ENCODE assay signal across 10 cellular contexts in the genomic region with DNA sequence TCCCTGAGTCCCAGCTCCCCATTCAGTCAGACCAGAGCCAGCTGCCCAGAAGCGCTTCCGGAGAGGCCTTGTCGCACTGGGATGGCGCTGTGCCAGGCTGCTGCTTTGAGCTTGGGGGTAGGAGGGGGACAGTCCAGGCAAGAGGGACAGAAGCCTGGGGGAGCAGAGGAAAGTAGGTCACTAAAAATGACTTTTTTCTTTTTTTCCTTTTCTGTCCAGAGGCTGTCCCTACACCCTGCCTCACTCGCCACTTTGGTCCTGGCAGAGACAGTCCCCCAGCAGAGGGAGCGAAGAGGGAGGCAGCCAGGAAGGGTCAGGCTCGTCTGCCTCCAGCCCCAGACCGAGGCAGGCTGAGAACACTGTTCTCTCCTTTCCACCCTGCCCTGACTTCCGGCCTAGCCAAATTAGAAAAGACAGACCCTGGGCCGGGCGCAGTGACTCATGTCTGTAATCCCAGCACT. TPM values are rescaled to one million over a fixed set of nuclear protein-coding genes. Genes with fewer than 3 reads are reported as not detected.
DNase-seq lines count a peak whose midpoint lies in the region; ATAC-seq and TF ChIP-seq lines count a peak whose summit lies in the region.
"Had no signal": no experiment of that assay in that cellular context is flagged by ENCODE, and none has a peak within 500 bp of the region (broad histone marks: within the 10 kb centered on the region; RNA-seq: fewer than 3 reads in every experiment).

No MANE protein-coding gene starts in this region.

- H2AFZ ChIP-seq in fibroblast of lung (ENCODE audit: low read length), result no peak overlapping the region
- H2AFZ ChIP-seq in neural progenitor cell (replicated peaks), result no peak overlapping the region

- H3K9ac ChIP-seq in fibroblast of lung (ENCODE audit: insufficient read depth, low read length) (peak overlapping the region; percentile 25), neural progenitor cell (peak overlapping the region; percentile 20)

- no peak for ATAC-seq in GM18858 (IDR thresholded peaks at IDR 0.05; ENCODE audit: unreplicated experiment)

- no peaks in the 10 kb centered on the region for H3K27me3 ChIP-seq in fibroblast of lung (ENCODE audit: control insufficient read depth, insufficient read depth, low read length)
- no peaks in the 10 kb centered on the region for H3K27me3 ChIP-seq in neural progenitor cell

- peak overlapping the region; percentile 50 for H3K27ac Mint-ChIP-seq in neural progenitor cell

- in situ Hi-C loops in ACHN (cut with HindIII; ENCODE audit: low pct_ligation_motif_present, low pct_unique_long_range_greater_than_20kb, low sequenced_read_pairs), result no loop called here

- H3K9me3 ChIP-seq in fibroblast of lung (ENCODE audit: control insufficient read depth, insufficient read depth, low read depth, low read length) (no peaks in the 10 kb centered on the region), neural progenitor cell (ENCODE audit: low read depth) (no peaks in the 10 kb centered on the region)

- H3K36me3 ChIP-seq in fibroblast of lung (ENCODE audit: control insufficient read depth, insufficient read depth, low read length), result peaks cover 2% of the 10 kb centered on the region
- no peaks in the 10 kb centered on the region for H3K36me3 ChIP-seq in neural progenitor cell

- H3K4me2 ChIP-seq in fibroblast of lung (ENCODE audit: extremely low read depth, insufficient read depth, low read length) (peak overlapping the region; percentile 15), neural progenitor cell (peak overlapping the region; percentile 49)

- H4K20me1 ChIP-seq in fibroblast of lung (ENCODE audit: control insufficient read depth, extremely low read depth, insufficient read depth, low read length), result no peaks in the 10 kb centered on the region
- H4K20me1 ChIP-seq in neural progenitor cell (ENCODE audit: low read depth), result no peaks in the 10 kb centered on the region

- peak overlapping the region; percentile 35 for H3K4me3 Mint-ChIP-seq in neural progenitor cell

- peak overlapping the region; percentile 83 for H3K27ac ChIP-seq in fibroblast of lung (ENCODE audit: insufficient read depth, low read length)
- peak overlapping the region; percentile 99 for H3K27ac ChIP-seq in neural progenitor cell

- peaks cover 81% of the 10 kb centered on the region for H3K4me1 Mint-ChIP-seq in neural progenitor cell

- peaks cover 68% of the 10 kb centered on the region for H3F3A ChIP-seq in neural progenitor cell (ENCODE audit: low read depth)

- H3K79me2 ChIP-seq in fibroblast of lung (ENCODE audit: control insufficient read depth, insufficient read depth, low read length) (no peaks in the 10 kb centered on the region), neural progenitor cell (ENCODE audit: low read depth) (no peaks in the 10 kb centered on the region)

- peak; percentile 40 for DNase-seq in ACHN
- peak; percentile 57 for DNase-seq in RPMI7951 (ENCODE audit: low read depth)
- DNase-seq in fibroblast of lung (ENCODE audit: low read depth in 2 of 2), result peak in 1 of 2 donors; percentile 58
- DNase-seq in neural progenitor cell (ENCODE audit: low spot score), result no peak
- no peak for DNase-seq in NAMALWA (ENCODE audit: low spot score)
- no peak for DNase-seq in RKO (ENCODE audit: low spot score)
- no peak for DNase-seq in DMS114 treated with DMSO at 0.1 percent for 48 hours (lab: John Stamatoyannopoulos, UW; ENCODE audit: unreplicated experiment)
- DNase-seq: central memory CD4-positive, alpha-beta T cell; stimulated activated CD4-positive, alpha-beta T cell treated with anti-CD3 and anti-CD28 coated beads, Interleukin-4, amount 100 ng/mL, for 4 hours had no signal

- no peak overlapping the region for H3K4me3 ChIP-seq in fibroblast of lung (replicated peaks in 1 of 4; ENCODE audit: control extremely low read depth in 1 of 4, insufficient read depth in 1 of 4, low read depth in 3 of 4, low read length in 4 of 4)
- no peak overlapping the region for H3K4me3 ChIP-seq in neural progenitor cell

- TF ChIP-seq CTCF in fibroblast of lung (conservative IDR thresholded peaks at IDR 0.05 in 1 of 2, IDR thresholded peaks at IDR 0.05 in 1 of 2; ENCODE audit: low read depth in 1 of 2, low read length in 2 of 2) (peak in 1 of 2 donors; percentile 14), neural progenitor cell (IDR thresholded peaks at IDR 0.05) (no peak)

- H3K36me3 Mint-ChIP-seq in neural progenitor cell, result peaks cover 16% of the 10 kb centered on the region

- H3K4me1 ChIP-seq in fibroblast of lung (ENCODE audit: control insufficient read depth, extremely low read depth, insufficient read depth, low read length) (peaks cover 63% of the 10 kb centered on the region), neural progenitor cell (peaks cover 84% of the 10 kb centered on the region)

- no peaks in the 10 kb centered on the region for H3K9me3 Mint-ChIP-seq in neural progenitor cell

- H3K27me3 Mint-ChIP-seq in neural progenitor cell (ENCODE audit: insufficient read depth, low read depth), result peaks cover 14% of the 10 kb centered on the region

RNA-seq across cellular contexts. Expression of a gene that starts 15.8 kb away (rescaled TPM):
- 39.3 and 52.8 TPM in 2 replicates for total RNA-seq in RPMI7951 (2014; rRNA removed; shearing (Covaris generic))
- 80.9 and 143 TPM in 2 replicates for total RNA-seq in fibroblast of lung
- polyA plus RNA-seq in fibroblast of lung, result 93.2 and 152 TPM in 2 replicates
- 166 and 220 TPM in 2 replicates for polyA plus RNA-seq in fibroblast of lung (2012)
- polyA minus RNA-seq in fibroblast of lung (ENCODE audit: low replicate concordance), result 118 and 164 TPM in 2 replicates
- total RNA-seq in neural progenitor cell (ENCODE audit: low replicate concordance), result 31.4 and 33.8 TPM in 2 replicates

Comparison
In these comparisons a context has a peak if more than half of its experiments do, and no peak if none do; other contexts are left out.
1. DNase-seq: peak in ACHN (single experiment) and RPMI7951 (single experiment); none in neural progenitor cell (single experiment), NAMALWA (single experiment), RKO (single experiment) and DMS114 treated with DMSO at 0.1 percent for 48 hours (single experiment).